ENCODE assay signal across 10 cellular contexts in genomic region chr7:44977956-44978355, GRCh38. TPM values are rescaled to one million over a fixed set of nuclear protein-coding genes. Genes with fewer than 3 reads are reported as not detected.
A peak's percentile ranks its signal among the peaks of the same experiment; 100 is the strongest.
DNase-seq lines count a peak whose midpoint lies in the region; ATAC-seq and TF ChIP-seq lines count a peak whose summit lies in the region.
"Had no signal": no experiment of that assay in that cellular context is flagged by ENCODE, and none has a peak within 500 bp of the region (broad histone marks: within the 10 kb centered on the region; RNA-seq: fewer than 3 reads in every experiment).

No MANE protein-coding gene starts in this region.

- H3K4me1 ChIP-seq in thoracic aorta (ENCODE audit: control insufficient read depth in 1 of 2, low read depth in 2 of 2), result peaks cover 4 to 17% of the 10 kb centered on the region in 2 donors
- H3K4me1 ChIP-seq: pancreas had no signal

- H3K4me3 ChIP-seq in thoracic aorta, result peak overlapping the region; percentile 56

- peak overlapping the region; percentile 99 for H3K4me3 Mint-ChIP-seq in effector memory CD8-positive, alpha-beta T cell

- H3K27ac ChIP-seq in thoracic aorta, result no peak overlapping the region

- no peaks in the 10 kb centered on the region for H3K9me3 Mint-ChIP-seq in effector memory CD8-positive, alpha-beta T cell

- no peak for ATAC-seq in effector memory CD8-positive, alpha-beta T cell (replicated peaks)
- ATAC-seq in thoracic aorta (ENCODE audit: insufficient number of reproducible peaks, low FRiP score, low read depth) (no peak), HG02938 (IDR thresholded peaks at IDR 0.05; ENCODE audit: unreplicated experiment) (no peak), HG03432 (IDR thresholded peaks at IDR 0.05; ENCODE audit: unreplicated experiment) (no peak)

- H3K36me3 Mint-ChIP-seq in effector memory CD8-positive, alpha-beta T cell (ENCODE audit: insufficient read depth), result peaks cover 91% of the 10 kb centered on the region

- peaks cover 6% of the 10 kb centered on the region for H3K36me3 ChIP-seq in thoracic aorta

- no peaks in the 10 kb centered on the region for H3K27me3 Mint-ChIP-seq in effector memory CD8-positive, alpha-beta T cell

- H3K27me3 ChIP-seq in thoracic aorta (replicated peaks; ENCODE audit: insufficient read depth), result no peaks in the 10 kb centered on the region
- H3K27me3 ChIP-seq: pancreas had no signal

- no peak for TF ChIP-seq CTCF in thoracic aorta (IDR thresholded peaks at IDR 0.05)

- H3K4me1 Mint-ChIP-seq in effector memory CD8-positive, alpha-beta T cell (ENCODE audit: low read depth in 2 of 2), result peaks cover 40 to 69% of the 10 kb centered on the region in 2 donors

- H3K27ac Mint-ChIP-seq in effector memory CD8-positive, alpha-beta T cell, result peak overlapping the region; percentile 98

- H3K9me3 ChIP-seq in thoracic aorta, result no peaks in the 10 kb centered on the region
- H3K9me3 ChIP-seq: pancreas had no signal

- DNase-seq in activated CD4-positive, alpha-beta T cell treated with anti-CD3 and anti-CD28 coated beads, Interleukin-2, amount 50 U/mL, for 48 hours, result peak; percentile 40 to 47
- DNase-seq in activated CD4-positive, alpha-beta T cell treated with anti-CD3 and anti-CD28 coated beads for 4 hours, result no peak
- peak; percentile 72 for DNase-seq in NCI-H69 (lab: John Stamatoyannopoulos, UW)
- DNase-seq in effector memory CD8-positive, alpha-beta T cell, result no peak
- no peak for DNase-seq in thoracic aorta (ENCODE audit: low spot score)
- DNase-seq in superior temporal gyrus (ENCODE audit: extremely low spot score), result no peak
- DNase-seq: NCI-H1436 had no signal

RNA-seq across cellular contexts. Expression of gene MYO1G, which starts 0.9 kb away (rescaled TPM):
- total RNA-seq in thoracic aorta, result 10 to 100 TPM in 1 of 2 donors, 1 to 10 TPM in 1; 2.0 to 13.8 TPM

RNA-seq across cellular contexts. Expression of gene CCM2, which starts 22.0 kb away (rescaled TPM):
- total RNA-seq in thoracic aorta, result 10 to 100 TPM; 43.0 to 49.7 TPM

Comparison
In these comparisons a context has a peak if more than half of its experiments do, and no peak if none do; other contexts are left out.
1. DNase-seq: peak in activated CD4-positive, alpha-beta T cell treated with anti-CD3 and anti-CD28 coated beads, Interleukin-2, amount 50 U/mL, for 48 hours (2 of 2) and NCI-H69 (single experiment); none in activated CD4-positive, alpha-beta T cell treated with anti-CD3 and anti-CD28 coated beads for 4 hours (0 of 2), effector memory CD8-positive, alpha-beta T cell (0 of 3), thoracic aorta (single experiment) and superior temporal gyrus (single experiment).